Comparison of ENCODE assay signal across 8 cellular contexts in genomic region chr2:199910338-199911051, GRCh38. TPM values are rescaled to one million over a fixed set of nuclear protein-coding genes. Genes with fewer than 3 reads are reported as not detected.
DNase-seq lines count a peak whose midpoint lies in the region; ATAC-seq, FAIRE-seq and TF ChIP-seq lines count a peak whose summit lies in the region.

No MANE protein-coding gene starts in this region.

- peak; percentile 57 for FAIRE-seq in H54 (lab: Jason Lieb, UNC)

- ATAC-seq in left lobe of liver: no peak

- H3K27me3 ChIP-seq in SJCRH30: no peaks in the 10 kb centered on the region

- no peak for TF ChIP-seq POLR2A in H54 (IDR thresholded peaks at IDR 0.05; ENCODE audit: low read depth, low read length)

- DNase-seq in H54 (ENCODE audit: insufficient read length, low spot score) (no peak), SJCRH30 (no peak), fibroblast of villous mesenchyme (ENCODE audit: low read depth) (no peak), NCI-H1092 treated with DMSO at 0.1 percent for 48 hours (lab: John Stamatoyannopoulos, UW) (no peak), SIG-M5 treated with dmso at 0.1 percent for 504 hours (lab: John Stamatoyannopoulos, UW; ENCODE audit: unreplicated experiment) (no peak), left lobe of liver (ENCODE audit: low spot score) (no peak)
- DNase-seq in stimulated activated CD4-positive, alpha-beta T cell treated with anti-CD3 and anti-CD28 coated beads, Interleukin-15, amount 100 ng/mL, for 24 hours: no peak

- peaks cover 4% of the 10 kb centered on the region; the same call in 1 of the 2 replicates for H3K36me3 ChIP-seq in SJCRH30

- H3K9me3 ChIP-seq in SJCRH30 (replicated peaks): no peaks in the 10 kb centered on the region

- H3K4me3 ChIP-seq in SJCRH30 (peak overlapping the region; percentile 79), fibroblast of villous mesenchyme (ENCODE audit: low read depth, low read length) (peak overlapping the region; percentile 51), skin epidermis (peak overlapping the region; percentile 68 to 99 (median 81))

- no peak for TF ChIP-seq CTCF in fibroblast of villous mesenchyme (IDR thresholded peaks at IDR 0.05; ENCODE audit: insufficient read depth, low read depth, low read length)

- H3K4me1 ChIP-seq in SJCRH30: no peaks in the 10 kb centered on the region; the same call in 1 of the 2 replicates

- H3K27ac ChIP-seq in SJCRH30 (peak overlapping the region; percentile 80), skin epidermis (peak overlapping the region in 5 of 21 experiments; percentile 92 to 99 (median 98))

RNA-seq across cellular contexts. Expression of gene C2orf69, which starts 0.6 kb away (rescaled TPM):
- total RNA-seq in SJCRH30 (2014; rRNA removed; shearing (Covaris generic)): 19.4 and 20.7 TPM in 2 replicates
- total RNA-seq in fibroblast of villous mesenchyme (9.7 and 16.4 TPM in 2 replicates), left lobe of liver (6.9 TPM)

RNA-seq across cellular contexts. Expression of gene TYW5, which starts 44.8 kb away (rescaled TPM):
- 9.8 and 11.8 TPM in 2 replicates for total RNA-seq in SJCRH30 (2014; rRNA removed; shearing (Covaris generic))
- total RNA-seq in fibroblast of villous mesenchyme (10.3 and 12.1 TPM in 2 replicates), left lobe of liver (3.7 TPM)

RNA-seq across cellular contexts. Expression of gene MAIP1, which starts 44.9 kb away (rescaled TPM):
- total RNA-seq in SJCRH30 (2014; rRNA removed; shearing (Covaris generic)): 26.9 and 31.1 TPM in 2 replicates
- total RNA-seq in fibroblast of villous mesenchyme: 22.9 and 29.8 TPM in 2 replicates
- total RNA-seq in left lobe of liver: 29.5 TPM

RNA-seq across cellular contexts. Expression of gene FTCDNL1, which starts 59.5 kb away (rescaled TPM):
- total RNA-seq in SJCRH30 (2014; rRNA removed; shearing (Covaris generic)): 1.5 and 2.6 TPM in 2 replicates
- 0.32 and 0.43 TPM in 2 replicates for total RNA-seq in fibroblast of villous mesenchyme
- 7.8 TPM for total RNA-seq in left lobe of liver
